In the genomic region with DNA sequence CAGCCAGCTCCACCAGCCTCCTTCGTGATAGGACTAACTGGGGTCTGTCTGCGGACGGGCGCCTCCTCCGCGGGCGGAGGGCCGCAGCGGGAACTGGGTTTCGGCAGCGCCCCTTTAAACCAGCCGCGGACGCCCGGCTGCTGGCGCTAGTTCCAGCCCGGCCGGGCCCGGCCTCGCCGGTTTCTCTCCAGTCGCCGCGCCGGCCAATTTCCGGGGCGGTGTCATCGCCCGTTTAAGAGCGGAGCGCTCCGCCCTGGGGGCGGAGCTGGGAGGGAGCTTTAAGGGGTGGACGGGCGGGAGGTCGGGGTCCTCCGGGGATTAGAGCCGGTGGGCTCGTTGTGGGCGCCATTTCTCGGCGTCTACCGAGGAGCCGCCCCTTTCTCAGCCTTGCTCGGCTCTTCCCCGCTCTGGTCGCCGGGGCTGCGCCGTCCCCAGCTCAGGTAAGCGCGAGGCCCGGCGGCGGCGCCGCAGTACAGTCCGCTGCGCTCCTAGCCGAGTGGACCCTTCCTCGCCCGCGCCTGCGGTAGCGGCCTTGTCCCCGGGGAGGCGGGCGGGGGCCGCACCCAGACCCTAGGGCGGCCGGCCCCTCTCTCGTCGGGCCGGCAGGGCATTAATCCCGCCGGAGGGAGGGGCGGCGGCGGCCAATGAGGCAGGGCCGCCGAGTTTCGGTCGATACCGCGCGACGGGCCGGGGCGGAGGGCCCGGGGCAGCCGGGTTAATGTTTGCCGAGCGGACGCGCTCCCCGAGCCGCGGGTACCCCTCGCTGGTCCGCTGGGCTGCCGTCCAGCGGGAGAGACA, we compare ENCODE assay signal across 1 cellular context.
TF ChIP-seq lines count a peak whose summit lies in the region.

A gene (plus strand): TSS at position 307 of the 798 bp plus-strand sequence. CDS start 6,008 bp downstream, outside the sequence.

TF ChIP-seq in GM12878, 131 proteins besides CTCF, POLR2A, EP300 and RAD21 (continued from another document and continues in another):
- TF ChIP-seq EGR1 (IDR thresholded peaks at IDR 0.05; ENCODE audit: borderline replicate concordance in 1 of 2, low read depth in 2 of 2, low read length in 2 of 2) = peak in 1 of 2 experiments; percentile 34; a peak in 1 of 3 replicates
- TF ChIP-seq SUZ12 (IDR thresholded peaks at IDR 0.05; ENCODE audit: unreplicated experiment) = no peak
- peak; percentile 68 for TF ChIP-seq MEF2B (IDR thresholded peaks at IDR 0.05; ENCODE audit: partially characterized antibody, poor library complexity, severe bottlenecking)
- TF ChIP-seq, protein P1, sequence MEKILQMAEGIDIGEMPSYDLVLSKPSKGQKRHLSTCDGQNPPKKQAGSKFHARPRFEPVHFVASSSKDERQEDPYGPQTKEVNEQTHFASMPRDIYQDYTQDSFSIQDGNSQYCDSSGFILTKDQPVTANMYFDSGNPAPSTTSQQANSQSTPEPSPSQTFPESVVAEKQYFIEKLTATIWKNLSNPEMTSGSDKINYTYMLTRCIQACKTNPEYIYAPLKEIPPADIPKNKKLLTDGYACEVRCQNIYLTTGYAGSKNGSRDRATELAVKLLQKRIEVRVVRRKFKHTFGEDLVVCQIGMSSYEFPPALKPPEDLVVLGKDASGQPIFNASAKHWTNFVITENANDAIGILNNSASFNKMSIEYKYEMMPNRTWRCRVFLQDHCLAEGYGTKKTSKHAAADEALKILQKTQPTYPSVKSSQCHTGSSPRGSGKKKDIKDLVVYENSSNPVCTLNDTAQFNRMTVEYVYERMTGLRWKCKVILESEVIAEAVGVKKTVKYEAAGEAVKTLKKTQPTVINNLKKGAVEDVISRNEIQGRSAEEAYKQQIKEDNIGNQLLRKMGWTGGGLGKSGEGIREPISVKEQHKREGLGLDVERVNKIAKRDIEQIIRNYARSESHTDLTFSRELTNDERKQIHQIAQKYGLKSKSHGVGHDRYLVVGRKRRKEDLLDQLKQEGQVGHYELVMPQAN (conservative IDR thresholded peaks at IDR 0.05) = peak; percentile 94; the same call in 1 of the 2 replicates
- peak; percentile 5 to 6; a peak in 1 of 4 replicates for TF ChIP-seq BHLHE40 (IDR thresholded peaks at IDR 0.05; ENCODE audit: borderline replicate concordance in 1 of 2, low read depth in 2 of 2, low read length in 1 of 2)
- TF ChIP-seq CREM (IDR thresholded peaks at IDR 0.05; ENCODE audit: low read depth) = 0 out of 2 replicates have a peak, but pooled peaks have one; percentile 16
- TF ChIP-seq CREB1 (IDR thresholded peaks at IDR 0.05; ENCODE audit: low read depth) = 0 out of 2 replicates have a peak, but pooled peaks have one; percentile 25
- TF ChIP-seq FOXM1 (IDR thresholded peaks at IDR 0.05; ENCODE audit: low read depth, low read length) = 0 out of 2 replicates have a peak, but pooled peaks have one; percentile 15
- peak; percentile 86; the same call in 1 of the 2 replicates for TF ChIP-seq LARP7 (IDR thresholded peaks at IDR 0.05)
- TF ChIP-seq, protein P2, sequence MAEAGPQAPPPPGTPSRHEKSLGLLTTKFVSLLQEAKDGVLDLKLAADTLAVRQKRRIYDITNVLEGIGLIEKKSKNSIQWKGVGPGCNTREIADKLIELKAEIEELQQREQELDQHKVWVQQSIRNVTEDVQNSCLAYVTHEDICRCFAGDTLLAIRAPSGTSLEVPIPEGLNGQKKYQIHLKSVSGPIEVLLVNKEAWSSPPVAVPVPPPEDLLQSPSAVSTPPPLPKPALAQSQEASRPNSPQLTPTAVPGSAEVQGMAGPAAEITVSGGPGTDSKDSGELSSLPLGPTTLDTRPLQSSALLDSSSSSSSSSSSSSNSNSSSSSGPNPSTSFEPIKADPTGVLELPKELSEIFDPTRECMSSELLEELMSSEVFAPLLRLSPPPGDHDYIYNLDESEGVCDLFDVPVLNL (IDR thresholded peaks at IDR 0.05; ENCODE audit: low read depth, low read length) = no peak
- TF ChIP-seq DPF2 (IDR thresholded peaks at IDR 0.05) = peak; percentile 77; the same call in 1 of the 2 replicates
- TF ChIP-seq GATAD2B (conservative IDR thresholded peaks at IDR 0.05; ENCODE audit: low read depth) = peak; percentile 90
- TF ChIP-seq SPI1 (IDR thresholded peaks at IDR 0.05; ENCODE audit: borderline replicate concordance, insufficient read depth, low read depth, low read length) = no peak
- TF ChIP-seq, protein P3, sequence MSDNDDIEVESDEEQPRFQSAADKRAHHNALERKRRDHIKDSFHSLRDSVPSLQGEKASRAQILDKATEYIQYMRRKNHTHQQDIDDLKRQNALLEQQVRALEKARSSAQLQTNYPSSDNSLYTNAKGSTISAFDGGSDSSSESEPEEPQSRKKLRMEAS (IDR thresholded peaks at IDR 0.05; ENCODE audit: low read depth, low read length) = peak; percentile 81
- peak; percentile 52; the same call in 1 of the 2 replicates for TF ChIP-seq YY1 (IDR thresholded peaks at IDR 0.05; ENCODE audit: low read depth, low read length)
- peak; percentile 26; the same call in 1 of the 2 replicates for TF ChIP-seq SIN3A (IDR thresholded peaks at IDR 0.05; ENCODE audit: low read depth, low read length)
- TF ChIP-seq, protein P4, sequence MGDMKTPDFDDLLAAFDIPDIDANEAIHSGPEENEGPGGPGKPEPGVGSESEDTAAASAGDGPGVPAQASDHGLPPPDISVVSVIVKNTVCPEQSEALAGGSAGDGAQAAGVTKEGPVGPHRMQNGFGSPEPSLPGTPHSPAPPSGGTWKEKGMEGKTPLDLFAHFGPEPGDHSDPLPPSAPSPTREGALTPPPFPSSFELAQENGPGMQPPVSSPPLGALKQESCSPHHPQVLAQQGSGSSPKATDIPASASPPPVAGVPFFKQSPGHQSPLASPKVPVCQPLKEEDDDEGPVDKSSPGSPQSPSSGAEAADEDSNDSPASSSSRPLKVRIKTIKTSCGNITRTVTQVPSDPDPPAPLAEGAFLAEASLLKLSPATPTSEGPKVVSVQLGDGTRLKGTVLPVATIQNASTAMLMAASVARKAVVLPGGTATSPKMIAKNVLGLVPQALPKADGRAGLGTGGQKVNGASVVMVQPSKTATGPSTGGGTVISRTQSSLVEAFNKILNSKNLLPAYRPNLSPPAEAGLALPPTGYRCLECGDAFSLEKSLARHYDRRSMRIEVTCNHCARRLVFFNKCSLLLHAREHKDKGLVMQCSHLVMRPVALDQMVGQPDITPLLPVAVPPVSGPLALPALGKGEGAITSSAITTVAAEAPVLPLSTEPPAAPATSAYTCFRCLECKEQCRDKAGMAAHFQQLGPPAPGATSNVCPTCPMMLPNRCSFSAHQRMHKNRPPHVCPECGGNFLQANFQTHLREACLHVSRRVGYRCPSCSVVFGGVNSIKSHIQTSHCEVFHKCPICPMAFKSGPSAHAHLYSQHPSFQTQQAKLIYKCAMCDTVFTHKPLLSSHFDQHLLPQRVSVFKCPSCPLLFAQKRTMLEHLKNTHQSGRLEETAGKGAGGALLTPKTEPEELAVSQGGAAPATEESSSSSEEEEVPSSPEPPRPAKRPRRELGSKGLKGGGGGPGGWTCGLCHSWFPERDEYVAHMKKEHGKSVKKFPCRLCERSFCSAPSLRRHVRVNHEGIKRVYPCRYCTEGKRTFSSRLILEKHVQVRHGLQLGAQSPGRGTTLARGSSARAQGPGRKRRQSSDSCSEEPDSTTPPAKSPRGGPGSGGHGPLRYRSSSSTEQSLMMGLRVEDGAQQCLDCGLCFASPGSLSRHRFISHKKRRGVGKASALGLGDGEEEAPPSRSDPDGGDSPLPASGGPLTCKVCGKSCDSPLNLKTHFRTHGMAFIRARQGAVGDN (IDR thresholded peaks at IDR 0.05) = no peak; the same call in none of the 2 replicates
- TF ChIP-seq ZNF207 (IDR thresholded peaks at IDR 0.05; ENCODE audit: borderline replicate concordance) = no peak
- no peak for TF ChIP-seq PAX5 (IDR thresholded peaks at IDR 0.05; ENCODE audit: borderline replicate concordance, low read depth, low read length)
- TF ChIP-seq, protein P5, sequence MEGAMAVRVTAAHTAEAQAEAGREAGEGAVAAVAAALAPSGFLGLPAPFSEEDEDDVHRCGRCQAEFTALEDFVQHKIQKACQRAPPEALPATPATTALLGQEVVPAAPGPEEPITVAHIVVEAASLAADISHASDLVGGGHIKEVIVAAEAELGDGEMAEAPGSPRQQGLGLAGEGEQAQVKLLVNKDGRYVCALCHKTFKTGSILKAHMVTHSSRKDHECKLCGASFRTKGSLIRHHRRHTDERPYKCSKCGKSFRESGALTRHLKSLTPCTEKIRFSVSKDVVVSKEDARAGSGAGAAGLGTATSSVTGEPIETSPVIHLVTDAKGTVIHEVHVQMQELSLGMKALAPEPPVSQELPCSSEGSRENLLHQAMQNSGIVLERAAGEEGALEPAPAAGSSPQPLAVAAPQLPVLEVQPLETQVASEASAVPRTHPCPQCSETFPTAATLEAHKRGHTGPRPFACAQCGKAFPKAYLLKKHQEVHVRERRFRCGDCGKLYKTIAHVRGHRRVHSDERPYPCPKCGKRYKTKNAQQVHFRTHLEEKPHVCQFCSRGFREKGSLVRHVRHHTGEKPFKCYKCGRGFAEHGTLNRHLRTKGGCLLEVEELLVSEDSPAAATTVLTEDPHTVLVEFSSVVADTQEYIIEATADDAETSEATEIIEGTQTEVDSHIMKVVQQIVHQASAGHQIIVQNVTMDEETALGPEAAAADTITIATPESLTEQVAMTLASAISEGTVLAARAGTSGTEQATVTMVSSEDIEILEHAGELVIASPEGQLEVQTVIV (IDR thresholded peaks at IDR 0.05; ENCODE audit: borderline replicate concordance, partially characterized antibody) = peak; percentile 75
- TF ChIP-seq, protein P6, sequence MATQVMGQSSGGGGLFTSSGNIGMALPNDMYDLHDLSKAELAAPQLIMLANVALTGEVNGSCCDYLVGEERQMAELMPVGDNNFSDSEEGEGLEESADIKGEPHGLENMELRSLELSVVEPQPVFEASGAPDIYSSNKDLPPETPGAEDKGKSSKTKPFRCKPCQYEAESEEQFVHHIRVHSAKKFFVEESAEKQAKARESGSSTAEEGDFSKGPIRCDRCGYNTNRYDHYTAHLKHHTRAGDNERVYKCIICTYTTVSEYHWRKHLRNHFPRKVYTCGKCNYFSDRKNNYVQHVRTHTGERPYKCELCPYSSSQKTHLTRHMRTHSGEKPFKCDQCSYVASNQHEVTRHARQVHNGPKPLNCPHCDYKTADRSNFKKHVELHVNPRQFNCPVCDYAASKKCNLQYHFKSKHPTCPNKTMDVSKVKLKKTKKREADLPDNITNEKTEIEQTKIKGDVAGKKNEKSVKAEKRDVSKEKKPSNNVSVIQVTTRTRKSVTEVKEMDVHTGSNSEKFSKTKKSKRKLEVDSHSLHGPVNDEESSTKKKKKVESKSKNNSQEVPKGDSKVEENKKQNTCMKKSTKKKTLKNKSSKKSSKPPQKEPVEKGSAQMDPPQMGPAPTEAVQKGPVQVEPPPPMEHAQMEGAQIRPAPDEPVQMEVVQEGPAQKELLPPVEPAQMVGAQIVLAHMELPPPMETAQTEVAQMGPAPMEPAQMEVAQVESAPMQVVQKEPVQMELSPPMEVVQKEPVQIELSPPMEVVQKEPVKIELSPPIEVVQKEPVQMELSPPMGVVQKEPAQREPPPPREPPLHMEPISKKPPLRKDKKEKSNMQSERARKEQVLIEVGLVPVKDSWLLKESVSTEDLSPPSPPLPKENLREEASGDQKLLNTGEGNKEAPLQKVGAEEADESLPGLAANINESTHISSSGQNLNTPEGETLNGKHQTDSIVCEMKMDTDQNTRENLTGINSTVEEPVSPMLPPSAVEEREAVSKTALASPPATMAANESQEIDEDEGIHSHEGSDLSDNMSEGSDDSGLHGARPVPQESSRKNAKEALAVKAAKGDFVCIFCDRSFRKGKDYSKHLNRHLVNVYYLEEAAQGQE (IDR thresholded peaks at IDR 0.05; ENCODE audit: low read depth, low read length) = no peak
- peak; percentile 80 for TF ChIP-seq SP1 (IDR thresholded peaks at IDR 0.05; ENCODE audit: low read depth, low read length)
- 0 out of 2 replicates have a peak, but pooled peaks have one; percentile 21 for TF ChIP-seq TBL1XR1 (IDR thresholded peaks at IDR 0.05; ENCODE audit: low read depth, low read length)
- TF ChIP-seq NRF1 (conservative IDR thresholded peaks at IDR 0.05; ENCODE audit: low read depth, low read length) = no peak
- peak; percentile 49 for TF ChIP-seq KLF5 (IDR thresholded peaks at IDR 0.05; ENCODE audit: partially characterized antibody)
- TF ChIP-seq BACH1 (IDR thresholded peaks at IDR 0.05; ENCODE audit: borderline replicate concordance) = peak; percentile 39; the same call in 1 of the 2 replicates
- TF ChIP-seq, protein P7, sequence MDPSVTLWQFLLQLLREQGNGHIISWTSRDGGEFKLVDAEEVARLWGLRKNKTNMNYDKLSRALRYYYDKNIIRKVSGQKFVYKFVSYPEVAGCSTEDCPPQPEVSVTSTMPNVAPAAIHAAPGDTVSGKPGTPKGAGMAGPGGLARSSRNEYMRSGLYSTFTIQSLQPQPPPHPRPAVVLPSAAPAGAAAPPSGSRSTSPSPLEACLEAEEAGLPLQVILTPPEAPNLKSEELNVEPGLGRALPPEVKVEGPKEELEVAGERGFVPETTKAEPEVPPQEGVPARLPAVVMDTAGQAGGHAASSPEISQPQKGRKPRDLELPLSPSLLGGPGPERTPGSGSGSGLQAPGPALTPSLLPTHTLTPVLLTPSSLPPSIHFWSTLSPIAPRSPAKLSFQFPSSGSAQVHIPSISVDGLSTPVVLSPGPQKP (IDR thresholded peaks at IDR 0.05; ENCODE audit: low read depth, low read length) = peak; percentile 38; the same call in 1 of the 2 replicates
- 0 out of 2 replicates have a peak, but pooled peaks have one; percentile 12 for TF ChIP-seq HDAC2 (IDR thresholded peaks at IDR 0.05)
- TF ChIP-seq, protein P8, sequence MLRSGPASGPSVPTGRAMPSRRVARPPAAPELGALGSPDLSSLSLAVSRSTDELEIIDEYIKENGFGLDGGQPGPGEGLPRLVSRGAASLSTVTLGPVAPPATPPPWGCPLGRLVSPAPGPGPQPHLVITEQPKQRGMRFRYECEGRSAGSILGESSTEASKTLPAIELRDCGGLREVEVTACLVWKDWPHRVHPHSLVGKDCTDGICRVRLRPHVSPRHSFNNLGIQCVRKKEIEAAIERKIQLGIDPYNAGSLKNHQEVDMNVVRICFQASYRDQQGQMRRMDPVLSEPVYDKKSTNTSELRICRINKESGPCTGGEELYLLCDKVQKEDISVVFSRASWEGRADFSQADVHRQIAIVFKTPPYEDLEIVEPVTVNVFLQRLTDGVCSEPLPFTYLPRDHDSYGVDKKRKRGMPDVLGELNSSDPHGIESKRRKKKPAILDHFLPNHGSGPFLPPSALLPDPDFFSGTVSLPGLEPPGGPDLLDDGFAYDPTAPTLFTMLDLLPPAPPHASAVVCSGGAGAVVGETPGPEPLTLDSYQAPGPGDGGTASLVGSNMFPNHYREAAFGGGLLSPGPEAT (IDR thresholded peaks at IDR 0.05; ENCODE audit: low read depth) = peak; percentile 90
- TF ChIP-seq RCOR1 (conservative IDR thresholded peaks at IDR 0.05; ENCODE audit: low read depth, low read length) = 0 out of 2 replicates have a peak, but pooled peaks have one; percentile 28
